In genomic region chr2:110650346-110650745, GRCh38 we compare ENCODE assay signal across 14 cellular contexts.
"Had no signal": no experiment of that assay in that cellular context is flagged by ENCODE, and none has a peak within 500 bp of the region (broad histone marks: within the 10 kb centered on the region; RNA-seq: fewer than 3 reads in every experiment).

No MANE protein-coding gene starts in this region.

- H3K27me3 ChIP-seq: tibial nerve, upper lobe of right lung had no signal

- H3K27ac ChIP-seq: tibial nerve, upper lobe of right lung had no signal

- H3K4me1 ChIP-seq: tibial nerve, upper lobe of right lung had no signal

- ATAC-seq: esophagus mucosa; left colon; left ventricle myocardium superior; naive thymus-derived CD4-positive, alpha-beta T cell; right cardiac atrium; upper lobe of right lung had no signal

- H3K4me3 ChIP-seq: lung, smooth muscle cell, tibial nerve, upper lobe of right lung had no signal

- H3K36me3 ChIP-seq: tibial nerve, upper lobe of right lung had no signal

- H3K9me3 ChIP-seq: tibial nerve, upper lobe of right lung had no signal

- H3K4me2 ChIP-seq: smooth muscle cell had no signal

- DNase-seq: effector memory CD4-positive, alpha-beta T cell; left colon; left ventricle myocardium superior; mesendoderm; naive thymus-derived CD4-positive, alpha-beta T cell; nephron progenitor cell; right cardiac atrium; stimulated activated CD4-positive, alpha-beta T cell treated with anti-CD3 and anti-CD28 coated beads, Interleukin-2, amount 100 ng/mL, for 48 hours; stimulated activated naive CD4-positive, alpha-beta T cell treated with Interleukin-2 at 50 U/mL for 16 hours; upper lobe of right lung had no signal
